ENCODE assay signal across 8 cellular contexts in the genomic region with DNA sequence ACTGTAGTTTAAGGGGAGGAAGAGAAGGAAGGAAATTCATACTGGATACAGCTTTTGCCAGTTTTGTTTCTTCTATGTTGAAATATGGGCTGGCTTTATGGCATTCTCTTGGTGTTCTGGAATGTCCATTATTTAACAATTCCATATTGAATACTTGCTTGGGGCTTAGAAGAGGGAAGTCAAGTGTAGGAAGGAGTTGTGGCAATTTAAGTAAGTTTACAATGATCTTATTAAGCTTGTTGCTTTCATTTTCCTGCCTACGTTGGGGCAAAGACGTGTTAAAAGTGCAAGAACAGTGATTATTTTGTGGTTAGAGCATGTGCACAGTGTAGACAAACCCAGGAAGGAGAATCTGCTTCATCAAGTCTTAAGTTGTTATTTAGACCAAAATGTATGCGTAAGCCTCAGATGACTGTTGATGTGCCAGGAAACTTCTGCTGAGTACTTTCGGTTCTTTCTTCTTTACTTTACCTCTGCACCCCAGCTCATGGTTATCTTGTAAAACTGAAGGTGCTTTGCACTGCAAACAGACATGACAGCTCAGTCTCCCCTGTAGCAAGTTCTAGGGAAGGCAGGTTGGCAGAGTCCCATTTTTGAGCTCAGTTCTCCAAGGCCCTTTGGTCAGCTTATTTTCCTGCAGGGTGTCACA.
DNase-seq lines count a peak whose midpoint lies in the region; ATAC-seq, FAIRE-seq and TF ChIP-seq lines count a peak whose summit lies in the region.

No MANE protein-coding gene starts in this region.

- H3K27ac Mint-ChIP-seq in WTC11 = peak overlapping the region; percentile 17; the same call in 1 of the 2 replicates

- no peak overlapping the region for H3K4me3 Mint-ChIP-seq in WTC11

- peak; percentile 40 for DNase-seq in GM19239 (ENCODE audit: insufficient read length, low spot score)
- no peak for DNase-seq in WTC11 (ENCODE audit: low spot score)
- DNase-seq in fibroblast of mammary gland (ENCODE audit: low read depth) = peak; percentile 1
- peak; percentile 43 for DNase-seq in stimulated activated naive CD4-positive, alpha-beta T cell treated with Interleukin-2 at 50 U/mL for 16 hours (lab: John Stamatoyannopoulos, UW)
- DNase-seq in UCSD-AML1 (lab: John Stamatoyannopoulos, UW; ENCODE audit: unreplicated experiment) = no peak
- no peak for DNase-seq in effector CD8-positive, alpha-beta T cell (lab: John Stamatoyannopoulos, UW)
- DNase-seq in DMS153 (lab: John Stamatoyannopoulos, UW) = no peak

- H3K27me3 Mint-ChIP-seq in WTC11 (ENCODE audit: low read depth) = no peaks in the 10 kb centered on the region

- peaks cover 17% of the 10 kb centered on the region for H3K36me3 Mint-ChIP-seq in WTC11

- POLR2A ChIA-PET in WTC11 (lab: Charles Lee) = interaction anchor here (1.3 kb wide), 1 partner anchor 144 kb away, joined by 3 read pairs; no protein-coding TSS in a partner anchor

- CTCF ChIA-PET in WTC11 (lab: Charles Lee) = interaction anchor here (1.7 to 1.8 kb wide), 2 partner anchors 144 to 227 kb away, joined by 4 to 7 read pairs; a partner anchor contains a TSS

- peaks cover 42% of the 10 kb centered on the region for H3K4me1 Mint-ChIP-seq in WTC11

- FAIRE-seq in GM19239 (lab: Jason Lieb, UNC) = peak; percentile 97

- H3K9me3 Mint-ChIP-seq in WTC11 = peaks cover 15% of the 10 kb centered on the region

- no peak overlapping the region for H3K4me3 ChIP-seq in fibroblast of mammary gland (ENCODE audit: control insufficient read depth, low read depth, low read length)

- ATAC-seq in HG03064 (IDR thresholded peaks at IDR 0.05; ENCODE audit: low read depth, unreplicated experiment) (peak; percentile 52), WTC11 (no peak)

- TF ChIP-seq CTCF in WTC11 (IDR thresholded peaks at IDR 0.05) (no peak), fibroblast of mammary gland (conservative IDR thresholded peaks at IDR 0.05; ENCODE audit: control insufficient read depth, insufficient read depth, low read depth, low read length) (no peak)

TF ChIP-seq in WTC11, 78 proteins besides CTCF, POLR2A, EP300 and RAD21:
- TF ChIP-seq, protein P1, sequence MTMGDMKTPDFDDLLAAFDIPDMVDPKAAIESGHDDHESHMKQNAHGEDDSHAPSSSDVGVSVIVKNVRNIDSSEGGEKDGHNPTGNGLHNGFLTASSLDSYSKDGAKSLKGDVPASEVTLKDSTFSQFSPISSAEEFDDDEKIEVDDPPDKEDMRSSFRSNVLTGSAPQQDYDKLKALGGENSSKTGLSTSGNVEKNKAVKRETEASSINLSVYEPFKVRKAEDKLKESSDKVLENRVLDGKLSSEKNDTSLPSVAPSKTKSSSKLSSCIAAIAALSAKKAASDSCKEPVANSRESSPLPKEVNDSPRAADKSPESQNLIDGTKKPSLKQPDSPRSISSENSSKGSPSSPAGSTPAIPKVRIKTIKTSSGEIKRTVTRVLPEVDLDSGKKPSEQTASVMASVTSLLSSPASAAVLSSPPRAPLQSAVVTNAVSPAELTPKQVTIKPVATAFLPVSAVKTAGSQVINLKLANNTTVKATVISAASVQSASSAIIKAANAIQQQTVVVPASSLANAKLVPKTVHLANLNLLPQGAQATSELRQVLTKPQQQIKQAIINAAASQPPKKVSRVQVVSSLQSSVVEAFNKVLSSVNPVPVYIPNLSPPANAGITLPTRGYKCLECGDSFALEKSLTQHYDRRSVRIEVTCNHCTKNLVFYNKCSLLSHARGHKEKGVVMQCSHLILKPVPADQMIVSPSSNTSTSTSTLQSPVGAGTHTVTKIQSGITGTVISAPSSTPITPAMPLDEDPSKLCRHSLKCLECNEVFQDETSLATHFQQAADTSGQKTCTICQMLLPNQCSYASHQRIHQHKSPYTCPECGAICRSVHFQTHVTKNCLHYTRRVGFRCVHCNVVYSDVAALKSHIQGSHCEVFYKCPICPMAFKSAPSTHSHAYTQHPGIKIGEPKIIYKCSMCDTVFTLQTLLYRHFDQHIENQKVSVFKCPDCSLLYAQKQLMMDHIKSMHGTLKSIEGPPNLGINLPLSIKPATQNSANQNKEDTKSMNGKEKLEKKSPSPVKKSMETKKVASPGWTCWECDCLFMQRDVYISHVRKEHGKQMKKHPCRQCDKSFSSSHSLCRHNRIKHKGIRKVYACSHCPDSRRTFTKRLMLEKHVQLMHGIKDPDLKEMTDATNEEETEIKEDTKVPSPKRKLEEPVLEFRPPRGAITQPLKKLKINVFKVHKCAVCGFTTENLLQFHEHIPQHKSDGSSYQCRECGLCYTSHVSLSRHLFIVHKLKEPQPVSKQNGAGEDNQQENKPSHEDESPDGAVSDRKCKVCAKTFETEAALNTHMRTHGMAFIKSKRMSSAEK (CRISPR knock-in tag; IDR thresholded peaks at IDR 0.05; ENCODE audit: borderline replicate concordance) = no peak
TF ChIP-seq in WTC11: peak in this region for 0.

Comparison
In these comparisons a context has a peak if more than half of its experiments do, and no peak if none do; other contexts are left out.
1. DNase-seq: peak in GM19239 (single experiment), fibroblast of mammary gland (single experiment) and stimulated activated naive CD4-positive, alpha-beta T cell treated with Interleukin-2 at 50 U/mL for 16 hours (single experiment); none in WTC11 (single experiment), UCSD-AML1 (single experiment), effector CD8-positive, alpha-beta T cell (single experiment) and DMS153 (single experiment).